Comparison of ENCODE assay signal across 20 cellular contexts in the genomic region with DNA sequence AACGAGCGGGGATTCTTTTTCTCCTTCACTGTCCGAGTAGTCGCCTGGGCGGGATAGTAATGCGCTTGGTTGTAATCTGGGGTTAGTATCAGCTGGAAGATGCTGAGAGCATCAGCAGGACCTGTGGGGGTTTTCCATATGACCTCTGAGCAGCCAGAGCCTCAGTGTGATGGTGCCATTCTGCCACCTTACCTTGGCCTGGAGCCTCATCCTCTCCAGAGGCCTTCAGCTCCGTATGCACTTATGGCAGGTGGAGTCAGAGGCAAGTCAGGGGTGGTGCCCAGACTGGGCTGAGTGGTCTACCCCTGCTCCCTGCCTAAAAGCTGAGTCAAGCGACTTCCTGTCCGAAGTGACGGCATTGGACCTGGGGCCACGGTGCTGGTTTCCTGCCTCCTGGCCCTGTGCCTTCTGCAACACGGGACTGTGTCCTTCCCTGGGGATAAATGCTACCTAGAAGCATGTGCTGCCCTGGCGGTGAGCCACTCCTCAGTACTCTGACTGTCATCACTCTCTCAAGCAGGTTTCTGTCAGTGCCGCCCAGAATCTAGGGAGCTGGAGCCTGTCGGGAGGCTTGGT. TPM values are rescaled to one million over a fixed set of nuclear protein-coding genes. Genes with fewer than 3 reads are reported as not detected.
DNase-seq lines count a peak whose midpoint lies in the region; ATAC-seq, FAIRE-seq and TF ChIP-seq lines count a peak whose summit lies in the region.
"Had no signal": no experiment of that assay in that cellular context is flagged by ENCODE, and none has a peak within 500 bp of the region (broad histone marks: within the 10 kb centered on the region; RNA-seq: fewer than 3 reads in every experiment).

No MANE protein-coding gene starts in this region.

- H3K4me3 ChIP-seq in liver (ENCODE audit: low read depth in 1 of 3, low read length in 3 of 3) (no peak overlapping the region), HepG2 (replicated peaks in 1 of 3; ENCODE audit: insufficient read depth in 1 of 3, low read depth in 2 of 3, low read length in 3 of 3) (no peak overlapping the region), epithelial cell of esophagus (ENCODE audit: low read length) (no peak overlapping the region), lung (no peak overlapping the region)
- H3K4me3 ChIP-seq: hepatocyte, suprapubic skin had no signal

- intact Hi-C loops in HepG2 (cut with micrococcal nuclease; ENCODE audit: unreplicated experiment) = loop anchor here (10.0 kb wide), 1 partner anchor 64 kb away; no protein-coding TSS in a partner anchor

- H4K20me1 ChIP-seq in HepG2 (ENCODE audit: insufficient read depth, low read length) = no peaks in the 10 kb centered on the region

- TF ChIP-seq POLR2A in HepG2 (IDR thresholded peaks at IDR 0.05; ENCODE audit: insufficient read depth in 1 of 2, low read depth in 2 of 2, low read length in 2 of 2) = no peak

- H2AFZ ChIP-seq in HepG2 (ENCODE audit: low read length) = no peak overlapping the region
- H2AFZ ChIP-seq: hepatocyte had no signal

- H3K27ac ChIP-seq in liver (ENCODE audit: low read depth in 1 of 2, low read length in 2 of 2) (peak overlapping the region; percentile 49 to 67), HepG2 (ENCODE audit: extremely low read length, insufficient read depth, low read length) (no peak overlapping the region), lung (ENCODE audit: low read depth in 1 of 2, low read length in 1 of 2) (peak overlapping the region in 1 of 2 donors; percentile 23)
- H3K27ac ChIP-seq: hepatocyte, suprapubic skin had no signal

- POLR2A ChIA-PET in HepG2 (lab: Yijun Ruan, JAX) = no interaction called here

- 80% methylated on average over 15 of the region's 15 CpGs for WGBS in liver
- 85% methylated on average over 6 of the region's 15 CpGs for WGBS in HepG2 (ENCODE audit: low lambda C conversion rate)
- 67 to 76% methylated on average over 15 of the region's 15 CpGs for WGBS in lung, 2 donors

- no peaks in the 10 kb centered on the region for H3K4me1 Mint-ChIP-seq in osteocyte (ENCODE audit: unreplicated experiment)

- ATAC-seq in HepG2 (no peak; the same call in 2 of the 3 replicates), lung (ENCODE audit: insufficient read depth, low FRiP score) (no peak)

- no peak for DNase-seq in HepG2 (ENCODE audit: low spot score)
- peak; percentile 27 for DNase-seq in epithelial cell of esophagus (ENCODE audit: low read depth)
- DNase-seq in lung (ENCODE audit: low spot score) = peak; percentile 55
- no peak for DNase-seq in osteocyte (ENCODE audit: extremely low spot score, unreplicated experiment)
- DNase-seq in stimulated activated CD4-positive, alpha-beta T cell treated with anti-CD3 and anti-CD28 coated beads, Interleukin-4, amount 100 ng/mL, for 24 hours = no peak
- no peak for DNase-seq in activated gamma-delta T cell treated with Interleukin-2 at 50 U/mL for 16 hours
- DNase-seq: activated CD4-positive, alpha-beta T cell treated with anti-CD3 and anti-CD28 coated beads, Interleukin-2, amount 50 U/mL, for 4 hours; activated T-cell treated with anti-CD3 and anti-CD28 coated beads, Interleukin-2, amount 50 U/mL, for 72 hours; CD4-positive, alpha-beta T cell; DMS153; midbrain; NCI-H2107; NCI-H524 treated with DMSO at 0.1 percent for 48 hours; SIG-M5; stimulated activated CD4-positive, alpha-beta T cell treated with anti-CD3 and anti-CD28 coated beads, Interleukin-12 subunit alpha, Interleukin-12 subunit beta, amount 100 ng/mL, for 4 hours had no signal

- no peak overlapping the region for H3K27ac Mint-ChIP-seq in osteocyte (ENCODE audit: unreplicated experiment)
- H3K27ac Mint-ChIP-seq: activated naive CD8-positive, alpha-beta T cell; activated T-cell treated with anti-CD3 and anti-CD28 coated beads, Interleukin-2, amount 50 U/mL, for 72 hours; CD4-positive, alpha-beta T cell had no signal

- H3K9me3 ChIP-seq in liver (ENCODE audit: control insufficient read depth in 4 of 4, low read length in 3 of 4) (no peaks in the 10 kb centered on the region), HepG2 (ENCODE audit: low read length) (no peaks in the 10 kb centered on the region), lung (ENCODE audit: control insufficient read depth in 2 of 2, insufficient read depth in 1 of 2, low read length in 1 of 2) (no peaks in the 10 kb centered on the region)
- H3K9me3 ChIP-seq: suprapubic skin had no signal

- TF ChIP-seq CTCF in liver (IDR thresholded peaks at IDR 0.05; ENCODE audit: low read depth, low read length, missing input control) (no peak), HepG2 (CRISPR knock-in tag; IDR thresholded peaks at IDR 0.05) (no peak), epithelial cell of esophagus (IDR thresholded peaks at IDR 0.05; ENCODE audit: insufficient read depth, low read depth, low read length, missing control alignments) (no peak), lung (IDR thresholded peaks at IDR 0.05; ENCODE audit: control extremely low read depth, extremely low read depth) (no peak), osteocyte (IDR thresholded peaks at IDR 0.05) (no peak)

- CTCF ChIA-PET in HepG2 (lab: Yijun Ruan, JAX; ENCODE audit: low intra/inter-chr PET ratio, low total read pairs) = no interaction called here

- H3K9ac ChIP-seq in liver (ENCODE audit: low read depth in 1 of 2, low read length in 2 of 2) (no peak overlapping the region), HepG2 (ENCODE audit: insufficient read depth, low read depth, low read length) (no peak overlapping the region)

- H3K9me3 Mint-ChIP-seq in osteocyte (ENCODE audit: unreplicated experiment) = no peaks in the 10 kb centered on the region
- H3K9me3 Mint-ChIP-seq: CD4-positive, alpha-beta T cell had no signal

- H3K36me3 ChIP-seq in liver (ENCODE audit: control insufficient read depth in 4 of 4, insufficient read depth in 3 of 4, low read depth in 1 of 4, low read length in 3 of 4) (no peaks in the 10 kb centered on the region), HepG2 (replicated peaks in 1 of 2; ENCODE audit: control insufficient read depth in 1 of 2, insufficient read depth in 2 of 2, low read length in 2 of 2) (no peaks in the 10 kb centered on the region), lung (ENCODE audit: control insufficient read depth in 2 of 2, insufficient read depth in 2 of 2, low read length in 2 of 2) (no peaks in the 10 kb centered on the region)
- H3K36me3 ChIP-seq: suprapubic skin had no signal

- TF ChIP-seq RAD21 in liver (IDR thresholded peaks at IDR 0.05) = no peak
- no peak for TF ChIP-seq RAD21 in HepG2 (CRISPR knock-in tag; IDR thresholded peaks at IDR 0.05)

- no peaks in the 10 kb centered on the region for H3K36me3 Mint-ChIP-seq in osteocyte (ENCODE audit: unreplicated experiment)

- TF ChIP-seq EP300 in HepG2 (IDR thresholded peaks at IDR 0.05; ENCODE audit: low read depth in 2 of 2, low read length in 2 of 2) (no peak), HepG2 (CRISPR knock-in tag; IDR thresholded peaks at IDR 0.05; ENCODE audit: borderline replicate concordance) (no peak)

- no peak for FAIRE-seq in HepG2 (lab: Jason Lieb, UNC)

- H3K4me3 Mint-ChIP-seq in osteocyte (ENCODE audit: unreplicated experiment) = no peak overlapping the region
- H3K4me3 Mint-ChIP-seq: activated naive CD8-positive, alpha-beta T cell; activated T-cell treated with anti-CD3 and anti-CD28 coated beads, Interleukin-2, amount 50 U/mL, for 72 hours; CD4-positive, alpha-beta T cell had no signal

- in situ Hi-C loops in HepG2 (cut with HindIII; ENCODE audit: extremely low pct_ligation_motif_present, low pct_unique_long_range_greater_than_20kb) = no loop called here

- peaks cover 26% of the 10 kb centered on the region for H3K27me3 Mint-ChIP-seq in osteocyte (ENCODE audit: unreplicated experiment)
- H3K27me3 Mint-ChIP-seq: CD4-positive, alpha-beta T cell had no signal

- no TSS peak for BruUV-seq in HepG2 (replicated peaks; lab: Mats Ljungman, UMichigan)

- H3K79me2 ChIP-seq in HepG2 (ENCODE audit: insufficient read depth, low read length) = no peaks in the 10 kb centered on the region
- H3K79me2 ChIP-seq: hepatocyte had no signal

- H3K27me3 ChIP-seq in liver (ENCODE audit: control insufficient read depth in 4 of 4, insufficient read depth in 4 of 4, low read length in 3 of 4) (no peaks in the 10 kb centered on the region), HepG2 (ENCODE audit: control insufficient read depth in 1 of 2, insufficient read depth in 2 of 2, low read length in 2 of 2) (peaks cover 0 to 8% of the 10 kb centered on the region in 2 experiments; a peak in 1 of 5 replicates), lung (ENCODE audit: control insufficient read depth, insufficient read depth) (no peaks in the 10 kb centered on the region)
- H3K27me3 ChIP-seq: hepatocyte, suprapubic skin had no signal

- H3K4me1 ChIP-seq in liver (ENCODE audit: control insufficient read depth in 4 of 4, insufficient read depth in 4 of 4, low read length in 3 of 4) (peaks cover 20 to 51% (median 43%) of the 10 kb centered on the region in 4 donors), HepG2 (ENCODE audit: insufficient read depth, low read length) (no peaks in the 10 kb centered on the region), lung (ENCODE audit: control insufficient read depth in 2 of 2, insufficient read depth in 2 of 2, low read length in 2 of 2) (peaks cover 0 to 3% of the 10 kb centered on the region in 2 donors)
- H3K4me1 ChIP-seq: suprapubic skin had no signal

- H3K4me2 ChIP-seq in HepG2 (ENCODE audit: low read depth, low read length) = no peak overlapping the region
- H3K4me2 ChIP-seq: hepatocyte had no signal

RNA-seq across cellular contexts. Expression of a gene that starts 24.7 kb away (rescaled TPM):
- total RNA-seq in liver (100 to 1,000 TPM in 1 of 2 donors, 1 to 10 TPM in 1; 4.3 to 200 TPM), HepG2 (2016; rRNA removed; fragmentation: Illumina TruSeq; extraction: Trizol) (0.02 and 0.04 TPM in 2 replicates), lung (10 to 100 TPM; 30.1 to 39.0 TPM), osteocyte (0.05 and 0.08 TPM in 2 replicates)
- polyA plus RNA-seq in liver (1 to 10 TPM; 1.1 to 5.3 TPM), HepG2 (2011; rRNA removed) (0.30 and 0.38 TPM in 2 replicates), lung (1 to 10 TPM; 2.7 to 5.0 TPM)
- total RNA-seq in HepG2 (2016; cell fraction: cytosol; rRNA removed; fragmentation: Illumina TruSeq; extraction: Trizol; ENCODE audit: low read depth) = not detected in 2 replicates
- total RNA-seq in HepG2 (2016; cell fraction: insoluble cytoplasmic fraction; rRNA removed; fragmentation: Illumina TruSeq; extraction: Trizol) = 0.04 TPM in 1 of 2 replicates, not detected in the other
- total RNA-seq in HepG2 (2016; cell fraction: membrane; rRNA removed; fragmentation: Illumina TruSeq; extraction: Trizol) = 0.03 TPM in 1 of 2 replicates, not detected in the other
- total RNA-seq in HepG2 (2016; cell fraction: nucleus; rRNA removed; fragmentation: Illumina TruSeq; extraction: Trizol) = 0.06 TPM in 1 of 2 replicates, not detected in the other
- polyA plus RNA-seq in HepG2 (2011; cell fraction: cytosol; rRNA removed) = 0.28 and 0.33 TPM in 2 replicates
- 0.26 and 0.35 TPM in 2 replicates for polyA plus RNA-seq in HepG2 (2011; cell fraction: nucleus; rRNA removed)
- polyA plus RNA-seq in HepG2 (2012) = 0.05 and 0.21 TPM in 2 replicates
- not detected in 2 replicates for polyA plus RNA-seq in HepG2 (2016; cell fraction: cytosol; fragmentation: Illumina TruSeq; extraction: Trizol; ENCODE audit: low read depth)
- polyA plus RNA-seq in HepG2 (2016; cell fraction: insoluble cytoplasmic fraction; fragmentation: Illumina TruSeq; extraction: Trizol; ENCODE audit: low read depth) = 0.03 and 0.04 TPM in 2 replicates
- not detected in 2 replicates for polyA plus RNA-seq in HepG2 (2016; cell fraction: membrane; fragmentation: Illumina TruSeq; extraction: Trizol; ENCODE audit: low read depth)
- not detected in 2 replicates for polyA plus RNA-seq in HepG2 (2016; cell fraction: nucleus; fragmentation: Illumina TruSeq; extraction: Trizol; ENCODE audit: insufficient read depth, low read depth)
- polyA minus RNA-seq in HepG2 (2011; rRNA and poly(A)+ RNA removed; ENCODE audit: low replicate concordance) = 1.3 and 2.5 TPM in 2 replicates
- 0.88 and 0.99 TPM in 2 replicates for polyA minus RNA-seq in HepG2 (2011; cell fraction: cytosol; rRNA and poly(A)+ RNA removed)
- polyA minus RNA-seq in HepG2 (2011; cell fraction: nucleus; rRNA and poly(A)+ RNA removed) = 1.3 and 1.4 TPM in 2 replicates
- total RNA-seq: LHCN-M2 had no signal

Comparison
In these comparisons a context has a peak if more than half of its experiments do, and no peak if none do; other contexts are left out.
1. DNase-seq: peak in epithelial cell of esophagus (single experiment) and lung (single experiment); none in HepG2 (single experiment), osteocyte (single experiment), stimulated activated CD4-positive, alpha-beta T cell treated with anti-CD3 and anti-CD28 coated beads, Interleukin-4, amount 100 ng/mL, for 24 hours (single experiment) and activated gamma-delta T cell treated with Interleukin-2 at 50 U/mL for 16 hours (single experiment).